In the genomic region with DNA sequence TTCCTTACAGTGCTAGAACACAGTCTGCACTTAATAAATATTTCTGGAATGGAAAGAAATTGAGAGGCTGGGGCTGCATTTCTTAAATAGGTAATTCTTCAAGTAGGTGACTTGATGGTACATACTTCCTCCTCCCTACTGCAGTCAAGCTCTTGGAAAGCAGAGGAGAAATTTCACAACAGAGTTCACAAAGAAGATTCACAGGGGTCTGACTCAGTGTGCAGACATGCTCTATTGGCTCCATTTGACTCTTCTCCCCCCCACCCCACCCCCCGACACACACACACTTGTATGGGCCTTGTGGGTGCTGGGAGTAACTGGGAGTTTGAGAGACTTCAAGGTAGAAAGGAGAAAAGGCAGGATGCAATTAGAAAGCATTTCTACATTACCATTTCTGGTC, we compare ENCODE assay signal across 24 cellular contexts. TPM values are rescaled to one million over a fixed set of nuclear protein-coding genes. Genes with fewer than 3 reads are reported as not detected.
A peak's percentile ranks its signal among the peaks of the same experiment; 100 is the strongest.
DNase-seq lines count a peak whose midpoint lies in the region; FAIRE-seq and TF ChIP-seq lines count a peak whose summit lies in the region.
"Had no signal": no experiment of that assay in that cellular context is flagged by ENCODE, and none has a peak within 500 bp of the region (broad histone marks: within the 10 kb centered on the region; RNA-seq: fewer than 3 reads in every experiment).

No MANE protein-coding gene starts in this region.

- H3K9me3 ChIP-seq in HAP-1, result no peaks in the 10 kb centered on the region
- H3K9me3 ChIP-seq: BLaER1, breast epithelium, gastrocnemius medialis, neutrophil, SK-N-SH, vagina had no signal

- H3K27me3 ChIP-seq in bronchial epithelial cell (ENCODE audit: control insufficient read depth, insufficient read depth, low read length) (no peaks in the 10 kb centered on the region), HAP-1 (ENCODE audit: low read depth) (no peaks in the 10 kb centered on the region; the same call in 1 of the 2 replicates)

- peak; percentile 36 for DNase-seq in GM03348 (ENCODE audit: low spot score)
- DNase-seq in bronchial epithelial cell (ENCODE audit: low read depth), result peak; percentile 84
- DNase-seq in hepatic stellate cell (ENCODE audit: low spot score), result peak; percentile 19
- no peak for DNase-seq in HuH-7 (ENCODE audit: low spot score)
- no peak for DNase-seq in NCI-H748 (lab: John Stamatoyannopoulos, UW; ENCODE audit: unreplicated experiment)
- no peak for DNase-seq in LoVo (ENCODE audit: low spot score)
- DNase-seq in HAP-1 (ENCODE audit: low spot score in 2 of 2), result no peak
- DNase-seq: Calu3; gastrocnemius medialis; KG1; NCI-H1694 treated with DMSO at 0.1 percent for 48 hours; NCI-H748 treated with DMSO at 0.1 percent for 48 hours; SK-N-SH; stimulated activated CD4-positive, alpha-beta T cell treated with anti-CD3 and anti-CD28 coated beads, Interleukin-2, amount 100 ng/mL, for 48 hours; stimulated activated naive B cell treated with anti-CD40 and anti-IgM and Interleukin-4, amounts not matched to agents 10 μg/mL and 1 μg/mL and 100 μg/mL, for 72 hours had no signal

- FAIRE-seq in bronchial epithelial cell (lab: Jason Lieb, UNC), result no peak
- FAIRE-seq: endometrium, GM18507 had no signal

- in situ Hi-C loops in HAP-1 (cut with MboI; ENCODE audit: low sequenced_read_pairs), result no loop called here

- H3K4me1 ChIP-seq in HAP-1, result no peaks in the 10 kb centered on the region
- H3K4me1 ChIP-seq: BLaER1, breast epithelium, gastrocnemius medialis had no signal

- H3K36me3 ChIP-seq in bronchial epithelial cell (ENCODE audit: control insufficient read depth, insufficient read depth, low read length) (no peaks in the 10 kb centered on the region), HAP-1 (replicated peaks) (no peaks in the 10 kb centered on the region)
- H3K36me3 ChIP-seq: BLaER1, breast epithelium, gastrocnemius medialis, neutrophil, vagina had no signal

- TF ChIP-seq CTCF in bronchial epithelial cell (IDR thresholded peaks at IDR 0.05; ENCODE audit: insufficient read depth, low read length, severe bottlenecking), result no peak

- H3K4me3 ChIP-seq in bronchial epithelial cell (ENCODE audit: low read depth, low read length), result no peak overlapping the region
- no peak overlapping the region for H3K4me3 ChIP-seq in HAP-1
- H3K4me3 ChIP-seq: BLaER1, breast epithelium, gastrocnemius medialis, smooth muscle cell, vagina had no signal

RNA-seq across cellular contexts. Expression of gene MYOCD, which starts 6.2 kb away (rescaled TPM):
- under 0.01 TPM in 1 of 2 replicates, not detected in the other for total RNA-seq in bronchial epithelial cell
- total RNA-seq: activated T-helper 17 cell treated with anti-CD3 and anti-CD28 coated beads, Interleukin-2, amount 50 U/mL, for 72 hours; Calu3; T-helper 2 cell treated with Interferon-gamma antibody and Interleukin-4, amounts not matched to agents 100 ng/mL and 5 ng/mL, for 36 hours had no signal

Comparison
In these comparisons a context has a peak if more than half of its experiments do, and no peak if none do; other contexts are left out.
1. DNase-seq: peak in GM03348 (single experiment), bronchial epithelial cell (single experiment) and hepatic stellate cell (single experiment); none in HuH-7 (single experiment), NCI-H748 (single experiment), LoVo (single experiment) and HAP-1 (0 of 2).